Comparison of ENCODE assay signal across 8 cellular contexts in genomic region chr12:6850796-6851152, GRCh38. TPM values are rescaled to one million over a fixed set of nuclear protein-coding genes. Genes with fewer than 3 reads are reported as not detected.
A peak's percentile ranks its signal among the peaks of the same experiment; 100 is the strongest.
DNase-seq lines count a peak whose midpoint lies in the region; ATAC-seq and TF ChIP-seq lines count a peak whose summit lies in the region.

No MANE protein-coding gene starts in this region.

- intact Hi-C loops in activated CD8-positive, alpha-beta T cell treated with anti-CD3 and anti-CD28 coated beads for 36 hours (cut with micrococcal nuclease): no loop called here

- no peaks in the 10 kb centered on the region for H3K27me3 ChIP-seq in iPS-15b (ENCODE audit: control insufficient read depth, insufficient read depth, low read length)

- no peaks in the 10 kb centered on the region for H3K9me3 ChIP-seq in iPS-15b (ENCODE audit: control insufficient read depth, insufficient read depth, low read length)

- peaks cover 39% of the 10 kb centered on the region for H3K36me3 Mint-ChIP-seq in T-helper 2 cell treated with Interferon-gamma antibody and Interleukin-4, amounts not matched to agents 5 μg/mL and 100 μg/mL, for 36 hours (ENCODE audit: low read depth)
- H3K36me3 Mint-ChIP-seq in activated CD8-positive, alpha-beta T cell treated with anti-CD3 and anti-CD28 coated beads for 36 hours (ENCODE audit: low read depth): peaks cover 34% of the 10 kb centered on the region

- no peak for DNase-seq in T-helper 2 cell treated with Interferon-gamma antibody and Interleukin-4, amounts not matched to agents 5 μg/mL and 100 μg/mL, for 36 hours (ENCODE audit: low spot score)
- DNase-seq in T-helper 2 cell (no peak), DMS 273 (lab: John Stamatoyannopoulos, UW; ENCODE audit: unreplicated experiment) (no peak), NCI-H2081 treated with DMSO at 0.1 percent for 48 hours (lab: John Stamatoyannopoulos, UW) (no peak)
- no peak for DNase-seq in activated CD8-positive, alpha-beta T cell treated with anti-CD3 and anti-CD28 coated beads for 36 hours
- no peak for DNase-seq in stimulated activated naive CD8-positive, alpha-beta T cell treated with anti-CD3 and anti-CD28 coated beads, Interleukin-15, amount 100 ng/mL, for 72 hours

- H3K27ac Mint-ChIP-seq in T-helper 2 cell treated with Interferon-gamma antibody and Interleukin-4, amounts not matched to agents 5 μg/mL and 100 μg/mL, for 36 hours: peak overlapping the region; percentile 93
- peak overlapping the region; percentile 98 for H3K27ac Mint-ChIP-seq in activated CD8-positive, alpha-beta T cell treated with anti-CD3 and anti-CD28 coated beads for 36 hours
- peak overlapping the region; percentile 99 for H3K27ac Mint-ChIP-seq in stimulated activated naive CD8-positive, alpha-beta T cell treated with anti-CD3 and anti-CD28 coated beads, Interleukin-15, amount 100 ng/mL, for 72 hours

- peaks cover 35% of the 10 kb centered on the region for H3K4me1 Mint-ChIP-seq in T-helper 2 cell treated with Interferon-gamma antibody and Interleukin-4, amounts not matched to agents 5 μg/mL and 100 μg/mL, for 36 hours (ENCODE audit: low read depth)
- H3K4me1 Mint-ChIP-seq in activated CD8-positive, alpha-beta T cell treated with anti-CD3 and anti-CD28 coated beads for 36 hours (ENCODE audit: low read depth): peaks cover 29% of the 10 kb centered on the region
- peaks cover 38% of the 10 kb centered on the region for H3K4me1 Mint-ChIP-seq in stimulated activated naive CD8-positive, alpha-beta T cell treated with anti-CD3 and anti-CD28 coated beads, Interleukin-15, amount 100 ng/mL, for 72 hours

- CTCF ChIA-PET in activated CD8-positive, alpha-beta T cell treated with anti-CD3 and anti-CD28 coated beads for 36 hours (lab: Charles Lee): interaction anchor here (0.8 to 7.2 kb wide), 15 partner anchors 8 to 293 kb away, joined by 3 to 124 read pairs (median 4); partner anchors contain the start of genes COPS7A, GNB3, MLF2 and P3H3

- H3K9me3 Mint-ChIP-seq in T-helper 2 cell treated with Interferon-gamma antibody and Interleukin-4, amounts not matched to agents 5 μg/mL and 100 μg/mL, for 36 hours: no peaks in the 10 kb centered on the region
- H3K9me3 Mint-ChIP-seq in activated CD8-positive, alpha-beta T cell treated with anti-CD3 and anti-CD28 coated beads for 36 hours: no peaks in the 10 kb centered on the region
- no peaks in the 10 kb centered on the region for H3K9me3 Mint-ChIP-seq in stimulated activated naive CD8-positive, alpha-beta T cell treated with anti-CD3 and anti-CD28 coated beads, Interleukin-15, amount 100 ng/mL, for 72 hours

- H3K4me3 ChIP-seq in iPS-15b (ENCODE audit: low read depth, low read length): peak overlapping the region; percentile 100

- H3K4me1 ChIP-seq in iPS-15b (ENCODE audit: control insufficient read depth, insufficient read depth, low read length): peaks cover 4% of the 10 kb centered on the region

- no peak for TF ChIP-seq CTCF in activated CD8-positive, alpha-beta T cell treated with anti-CD3 and anti-CD28 coated beads for 36 hours (IDR thresholded peaks at IDR 0.05)

- H3K9ac ChIP-seq in iPS-15b (ENCODE audit: low read depth, low read length): peak overlapping the region; percentile 71

- POLR2A ChIA-PET in activated CD8-positive, alpha-beta T cell treated with anti-CD3 and anti-CD28 coated beads for 36 hours (lab: Charles Lee): interaction anchor here (1.1 to 11.4 kb wide), 11 partner anchors 8 to 127 kb away, joined by 3 to 218 read pairs (median 8); partner anchors contain the start of genes C12orf57, COPS7A, GNB3 and MLF2

- H3K36me3 ChIP-seq in iPS-15b (ENCODE audit: control insufficient read depth, insufficient read depth, low read length): peaks cover 30% of the 10 kb centered on the region

- H3K4me3 Mint-ChIP-seq in T-helper 2 cell treated with Interferon-gamma antibody and Interleukin-4, amounts not matched to agents 5 μg/mL and 100 μg/mL, for 36 hours: peak overlapping the region; percentile 87
- H3K4me3 Mint-ChIP-seq in activated CD8-positive, alpha-beta T cell treated with anti-CD3 and anti-CD28 coated beads for 36 hours: peak overlapping the region; percentile 86
- H3K4me3 Mint-ChIP-seq in stimulated activated naive CD8-positive, alpha-beta T cell treated with anti-CD3 and anti-CD28 coated beads, Interleukin-15, amount 100 ng/mL, for 72 hours: peak overlapping the region; percentile 92 to 97

- no peak for ATAC-seq in activated CD8-positive, alpha-beta T cell treated with anti-CD3 and anti-CD28 coated beads for 36 hours
- no peak for ATAC-seq in stimulated activated naive CD8-positive, alpha-beta T cell treated with anti-CD3 and anti-CD28 coated beads, Interleukin-15, amount 100 ng/mL, for 72 hours
- ATAC-seq in GM21529 (IDR thresholded peaks at IDR 0.05; ENCODE audit: unreplicated experiment): no peak

- H3K27me3 Mint-ChIP-seq in T-helper 2 cell treated with Interferon-gamma antibody and Interleukin-4, amounts not matched to agents 5 μg/mL and 100 μg/mL, for 36 hours (ENCODE audit: low read depth): no peaks in the 10 kb centered on the region
- H3K27me3 Mint-ChIP-seq in activated CD8-positive, alpha-beta T cell treated with anti-CD3 and anti-CD28 coated beads for 36 hours: no peaks in the 10 kb centered on the region
- no peaks in the 10 kb centered on the region for H3K27me3 Mint-ChIP-seq in stimulated activated naive CD8-positive, alpha-beta T cell treated with anti-CD3 and anti-CD28 coated beads, Interleukin-15, amount 100 ng/mL, for 72 hours

RNA-seq across cellular contexts. Expression of gene CDCA3, which starts 0.3 kb away (rescaled TPM):
- 10 to 100 TPM; 74.6 to 83.8 TPM for total RNA-seq in activated CD8-positive, alpha-beta T cell treated with anti-CD3 and anti-CD28 coated beads for 36 hours

RNA-seq across cellular contexts. Expression of gene USP5, which starts 1.2 kb away (rescaled TPM):
- total RNA-seq in activated CD8-positive, alpha-beta T cell treated with anti-CD3 and anti-CD28 coated beads for 36 hours: 100 to 1,000 TPM; 109 to 112 TPM

RNA-seq across cellular contexts. Expression of gene GNB3, which starts 10.0 kb away (rescaled TPM):
- total RNA-seq in activated CD8-positive, alpha-beta T cell treated with anti-CD3 and anti-CD28 coated beads for 36 hours: 1 to 10 TPM in 1 of 2 experiments, under 1 TPM in 1; 0.50 to 1.1 TPM

RNA-seq across cellular contexts. Expression of gene TPI1, which starts 16.6 kb away (rescaled TPM):
- total RNA-seq in activated CD8-positive, alpha-beta T cell treated with anti-CD3 and anti-CD28 coated beads for 36 hours: 1,000 to 10,000 TPM; 1,714 to 1,776 TPM

RNA-seq across cellular contexts. Expression of gene SPSB2, which starts 22.3 kb away (rescaled TPM):
- 1 to 10 TPM; 2.2 to 2.6 TPM for total RNA-seq in activated CD8-positive, alpha-beta T cell treated with anti-CD3 and anti-CD28 coated beads for 36 hours
